Comparison of ENCODE assay signal across 15 cellular contexts in genomic region chr18:75130591-75131274, GRCh38.
DNase-seq lines count a peak whose midpoint lies in the region; ATAC-seq and TF ChIP-seq lines count a peak whose summit lies in the region.
"Had no signal": no experiment of that assay in that cellular context is flagged by ENCODE, and none has a peak within 500 bp of the region (broad histone marks: within the 10 kb centered on the region; RNA-seq: fewer than 3 reads in every experiment).

No MANE protein-coding gene starts in this region.

- H3K9me3 Mint-ChIP-seq in activated CD8-positive, alpha-beta memory T cell treated with anti-CD3 and anti-CD28 coated beads, Interleukin-2, amount 10 ng/mL, durations not matched to agents 7 days and 5 days (ENCODE audit: low read depth): peaks cover 2% of the 10 kb centered on the region
- peaks cover 0 to 10% of the 10 kb centered on the region in 2 donors for H3K9me3 Mint-ChIP-seq in stimulated activated naive CD8-positive, alpha-beta T cell treated with anti-CD3 and anti-CD28 coated beads, Interleukin-15, amount 100 ng/mL, for 72 hours
- H3K9me3 Mint-ChIP-seq: T-cell had no signal

- no peak overlapping the region for H3K27ac Mint-ChIP-seq in activated CD8-positive, alpha-beta memory T cell treated with anti-CD3 and anti-CD28 coated beads, Interleukin-2, amount 10 ng/mL, durations not matched to agents 7 days and 5 days
- H3K27ac Mint-ChIP-seq in stimulated activated naive CD8-positive, alpha-beta T cell treated with anti-CD3 and anti-CD28 coated beads, Interleukin-15, amount 100 ng/mL, for 72 hours: no peak overlapping the region

- peak overlapping the region in 1 of 5 donors; percentile 57 for H3K9ac ChIP-seq in subcutaneous abdominal adipose tissue (ENCODE audit: low read length in 5 of 5)

- H3K4me1 Mint-ChIP-seq in activated CD8-positive, alpha-beta memory T cell treated with anti-CD3 and anti-CD28 coated beads, Interleukin-2, amount 10 ng/mL, durations not matched to agents 7 days and 5 days: peaks cover 3% of the 10 kb centered on the region
- H3K4me1 Mint-ChIP-seq in stimulated activated naive CD8-positive, alpha-beta T cell treated with anti-CD3 and anti-CD28 coated beads, Interleukin-15, amount 100 ng/mL, for 72 hours: no peaks in the 10 kb centered on the region

- no peak overlapping the region for H3K4me3 Mint-ChIP-seq in activated CD8-positive, alpha-beta memory T cell treated with anti-CD3 and anti-CD28 coated beads, Interleukin-2, amount 10 ng/mL, durations not matched to agents 7 days and 5 days
- H3K4me3 Mint-ChIP-seq in stimulated activated naive CD8-positive, alpha-beta T cell treated with anti-CD3 and anti-CD28 coated beads, Interleukin-15, amount 100 ng/mL, for 72 hours: no peak overlapping the region
- H3K4me3 Mint-ChIP-seq: T-cell had no signal

- H3K9me3 ChIP-seq in right atrium auricular region (no peaks in the 10 kb centered on the region), subcutaneous abdominal adipose tissue (ENCODE audit: control insufficient read depth in 5 of 5, low read length in 5 of 5) (no peaks in the 10 kb centered on the region)
- H3K9me3 ChIP-seq: body of pancreas, mucosa of descending colon, right lobe of liver, thyroid gland had no signal

- no peaks in the 10 kb centered on the region for H3K27me3 ChIP-seq in right atrium auricular region
- peaks cover 0 to 14% (median 4%) of the 10 kb centered on the region in 5 donors for H3K27me3 ChIP-seq in subcutaneous abdominal adipose tissue (ENCODE audit: control insufficient read depth in 5 of 5, insufficient read depth in 4 of 5, low read length in 5 of 5)
- H3K27me3 ChIP-seq: body of pancreas, right lobe of liver, thyroid gland had no signal

- no peak overlapping the region for H3K4me3 ChIP-seq in astrocyte of the spinal cord (ENCODE audit: low read depth, low read length)
- H3K4me3 ChIP-seq in right atrium auricular region: peak overlapping the region in 1 of 2 donors; percentile 14
- H3K4me3 ChIP-seq in subcutaneous abdominal adipose tissue (ENCODE audit: low read depth in 1 of 5, low read length in 5 of 5): peak overlapping the region in 1 of 5 donors; percentile 54
- H3K4me3 ChIP-seq: body of pancreas, mucosa of descending colon, right lobe of liver, thyroid gland had no signal

- no peak overlapping the region for H3K27ac ChIP-seq in right atrium auricular region
- peak overlapping the region; percentile 6 for H3K27ac ChIP-seq in subcutaneous abdominal adipose tissue (ENCODE audit: low read depth, low read length)
- H3K27ac ChIP-seq: body of pancreas, right lobe of liver, thyroid gland had no signal

- TF ChIP-seq CTCF in astrocyte of the spinal cord (IDR thresholded peaks at IDR 0.05; ENCODE audit: low read depth, low read length) (peak; percentile 34), right atrium auricular region (IDR thresholded peaks at IDR 0.05) (peak in 1 of 2 donors; percentile 23)

- H3K36me3 ChIP-seq in right atrium auricular region (no peaks in the 10 kb centered on the region), subcutaneous abdominal adipose tissue (ENCODE audit: control insufficient read depth in 5 of 5, insufficient read depth in 5 of 5, low read length in 5 of 5) (no peaks in the 10 kb centered on the region)
- H3K36me3 ChIP-seq: right lobe of liver, thyroid gland had no signal

- DNase-seq in activated CD8-positive, alpha-beta memory T cell treated with anti-CD3 and anti-CD28 coated beads, Interleukin-2, amount 10 ng/mL, durations not matched to agents 7 days and 5 days: peak; percentile 23
- no peak for DNase-seq in activated CD8-positive, alpha-beta memory T cell treated with anti-CD3 and anti-CD28 coated beads, Interleukin-2, amount 50 U/mL, for 4 hours
- DNase-seq in astrocyte of the spinal cord (ENCODE audit: low read depth, low spot score) (peak; percentile 23), right atrium auricular region (ENCODE audit: low spot score) (peak; percentile 50), GDM1 (lab: John Stamatoyannopoulos, UW) (no peak), SW480 (ENCODE audit: low spot score) (no peak)
- DNase-seq in stimulated activated naive CD8-positive, alpha-beta T cell treated with anti-CD3 and anti-CD28 coated beads, Interleukin-15, amount 100 ng/mL, for 72 hours: no peak
- DNase-seq: activated CD4-positive, alpha-beta T cell treated with anti-CD3 and anti-CD28 coated beads for 4 hours; body of pancreas; mucosa of descending colon; NCI-H1092; right lobe of liver; T-cell; thyroid gland had no signal

- no peaks in the 10 kb centered on the region for H3K27me3 Mint-ChIP-seq in activated CD8-positive, alpha-beta memory T cell treated with anti-CD3 and anti-CD28 coated beads, Interleukin-2, amount 10 ng/mL, durations not matched to agents 7 days and 5 days
- H3K27me3 Mint-ChIP-seq in stimulated activated naive CD8-positive, alpha-beta T cell treated with anti-CD3 and anti-CD28 coated beads, Interleukin-15, amount 100 ng/mL, for 72 hours: peaks cover 9% of the 10 kb centered on the region

- CTCF ChIA-PET in activated CD8-positive, alpha-beta memory T cell treated with anti-CD3 and anti-CD28 coated beads, Interleukin-2, amount 10 ng/mL, durations not matched to agents 7 days and 5 days (lab: Charles Lee): no interaction called here

- H3K36me3 Mint-ChIP-seq in activated CD8-positive, alpha-beta memory T cell treated with anti-CD3 and anti-CD28 coated beads, Interleukin-2, amount 10 ng/mL, durations not matched to agents 7 days and 5 days: no peaks in the 10 kb centered on the region
- H3K36me3 Mint-ChIP-seq: T-cell had no signal

- in situ Hi-C loops in astrocyte of the spinal cord (cut with HindIII; ENCODE audit: low sequenced_read_pairs): no loop called here

- ATAC-seq in activated CD8-positive, alpha-beta memory T cell treated with anti-CD3 and anti-CD28 coated beads, Interleukin-2, amount 10 ng/mL, durations not matched to agents 7 days and 5 days: no peak
- ATAC-seq in stimulated activated naive CD8-positive, alpha-beta T cell treated with anti-CD3 and anti-CD28 coated beads, Interleukin-15, amount 100 ng/mL, for 72 hours: no peak
- ATAC-seq: body of pancreas, mucosa of descending colon, right lobe of liver, T-cell had no signal

- H3K4me1 ChIP-seq in right atrium auricular region (no peaks in the 10 kb centered on the region), subcutaneous abdominal adipose tissue (ENCODE audit: control insufficient read depth in 5 of 5, insufficient read depth in 5 of 5, low read length in 5 of 5) (peaks cover 0 to 4% (median 3%) of the 10 kb centered on the region in 5 donors)
- H3K4me1 ChIP-seq: body of pancreas, right lobe of liver had no signal

Comparison
In these comparisons a context has a peak if more than half of its experiments do, and no peak if none do; other contexts are left out.
1. DNase-seq: peak in activated CD8-positive, alpha-beta memory T cell treated with anti-CD3 and anti-CD28 coated beads, Interleukin-2, amount 10 ng/mL, durations not matched to agents 7 days and 5 days (single experiment), astrocyte of the spinal cord (single experiment) and right atrium auricular region (single experiment); none in activated CD8-positive, alpha-beta memory T cell treated with anti-CD3 and anti-CD28 coated beads, Interleukin-2, amount 50 U/mL, for 4 hours (single experiment), stimulated activated naive CD8-positive, alpha-beta T cell treated with anti-CD3 and anti-CD28 coated beads, Interleukin-15, amount 100 ng/mL, for 72 hours (0 of 2), GDM1 (single experiment) and SW480 (single experiment).